In genomic region chr1:118247593-118247992, GRCh38 we compare ENCODE assay signal across 1 cellular context.
TF ChIP-seq lines count a peak whose summit lies in the region.

No MANE protein-coding gene starts in this region.

TF ChIP-seq in GM23338, 12 proteins besides CTCF, POLR2A, EP300 and RAD21 (continued from another document):
- TF ChIP-seq, protein P1, sequence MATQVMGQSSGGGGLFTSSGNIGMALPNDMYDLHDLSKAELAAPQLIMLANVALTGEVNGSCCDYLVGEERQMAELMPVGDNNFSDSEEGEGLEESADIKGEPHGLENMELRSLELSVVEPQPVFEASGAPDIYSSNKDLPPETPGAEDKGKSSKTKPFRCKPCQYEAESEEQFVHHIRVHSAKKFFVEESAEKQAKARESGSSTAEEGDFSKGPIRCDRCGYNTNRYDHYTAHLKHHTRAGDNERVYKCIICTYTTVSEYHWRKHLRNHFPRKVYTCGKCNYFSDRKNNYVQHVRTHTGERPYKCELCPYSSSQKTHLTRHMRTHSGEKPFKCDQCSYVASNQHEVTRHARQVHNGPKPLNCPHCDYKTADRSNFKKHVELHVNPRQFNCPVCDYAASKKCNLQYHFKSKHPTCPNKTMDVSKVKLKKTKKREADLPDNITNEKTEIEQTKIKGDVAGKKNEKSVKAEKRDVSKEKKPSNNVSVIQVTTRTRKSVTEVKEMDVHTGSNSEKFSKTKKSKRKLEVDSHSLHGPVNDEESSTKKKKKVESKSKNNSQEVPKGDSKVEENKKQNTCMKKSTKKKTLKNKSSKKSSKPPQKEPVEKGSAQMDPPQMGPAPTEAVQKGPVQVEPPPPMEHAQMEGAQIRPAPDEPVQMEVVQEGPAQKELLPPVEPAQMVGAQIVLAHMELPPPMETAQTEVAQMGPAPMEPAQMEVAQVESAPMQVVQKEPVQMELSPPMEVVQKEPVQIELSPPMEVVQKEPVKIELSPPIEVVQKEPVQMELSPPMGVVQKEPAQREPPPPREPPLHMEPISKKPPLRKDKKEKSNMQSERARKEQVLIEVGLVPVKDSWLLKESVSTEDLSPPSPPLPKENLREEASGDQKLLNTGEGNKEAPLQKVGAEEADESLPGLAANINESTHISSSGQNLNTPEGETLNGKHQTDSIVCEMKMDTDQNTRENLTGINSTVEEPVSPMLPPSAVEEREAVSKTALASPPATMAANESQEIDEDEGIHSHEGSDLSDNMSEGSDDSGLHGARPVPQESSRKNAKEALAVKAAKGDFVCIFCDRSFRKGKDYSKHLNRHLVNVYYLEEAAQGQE (IDR thresholded peaks at IDR 0.05; ENCODE audit: unreplicated experiment), result no peak
- TF ChIP-seq STAT1 (IDR thresholded peaks at IDR 0.05; ENCODE audit: unreplicated experiment) (no peak), NANOG (IDR thresholded peaks at IDR 0.05; ENCODE audit: borderline replicate concordance) (no peak)
